Comparison of ENCODE assay signal across 8 cellular contexts in genomic region chr2:169820101-169820500, GRCh38. TPM values are rescaled to one million over a fixed set of nuclear protein-coding genes. Genes with fewer than 3 reads are reported as not detected.
DNase-seq lines count a peak whose midpoint lies in the region; ATAC-seq, FAIRE-seq and TF ChIP-seq lines count a peak whose summit lies in the region.
"Not testable (repeated sequence)": the region's sequence is repeated elsewhere in the genome, so short reads cannot be mapped to it uniquely, and the experiment has no call there.

No MANE protein-coding gene starts in this region.

- peak overlapping the region; percentile 64 for H3K27ac Mint-ChIP-seq in activated CD4-positive, alpha-beta memory T cell treated with anti-CD3 and anti-CD28 coated beads for 36 hours
- not testable (repeated sequence) for H3K27ac Mint-ChIP-seq in stimulated activated naive CD8-positive, alpha-beta T cell treated with anti-CD3 and anti-CD28 coated beads, Interleukin-15, amount 100 ng/mL, for 72 hours

- H3K27me3 Mint-ChIP-seq in activated CD4-positive, alpha-beta memory T cell treated with anti-CD3 and anti-CD28 coated beads for 36 hours; stimulated activated naive CD8-positive, alpha-beta T cell treated with anti-CD3 and anti-CD28 coated beads, Interleukin-15, amount 100 ng/mL, for 72 hours: not testable (repeated sequence)

- DNase-seq in Daoy (ENCODE audit: low read depth) (peak; percentile 63), HT1080 (ENCODE audit: low read depth) (peak; percentile 76), RCC 7860 (ENCODE audit: low spot score) (peak; percentile 46), amniotic epithelial cell (ENCODE audit: low read depth) (peak; percentile 63), epithelial cell of esophagus (ENCODE audit: low read depth) (peak; percentile 67), kidney tubule cell (ENCODE audit: low spot score) (peak; percentile 71)
- peak; percentile 19 for DNase-seq in activated CD4-positive, alpha-beta memory T cell treated with anti-CD3 and anti-CD28 coated beads for 36 hours
- DNase-seq in stimulated activated naive CD8-positive, alpha-beta T cell treated with anti-CD3 and anti-CD28 coated beads, Interleukin-15, amount 100 ng/mL, for 72 hours = peak in 1 of 2 donors; percentile 44

- not testable (repeated sequence) for H3K4me3 Mint-ChIP-seq in activated CD4-positive, alpha-beta memory T cell treated with anti-CD3 and anti-CD28 coated beads for 36 hours
- peak overlapping the region; percentile 5 to 43 for H3K4me3 Mint-ChIP-seq in stimulated activated naive CD8-positive, alpha-beta T cell treated with anti-CD3 and anti-CD28 coated beads, Interleukin-15, amount 100 ng/mL, for 72 hours

- H3K4me3 ChIP-seq in epithelial cell of esophagus (ENCODE audit: low read length) = not testable (repeated sequence)

- H3K36me3 Mint-ChIP-seq in activated CD4-positive, alpha-beta memory T cell treated with anti-CD3 and anti-CD28 coated beads for 36 hours = peaks cover 57% of the 10 kb centered on the region

- H3K4me1 Mint-ChIP-seq in activated CD4-positive, alpha-beta memory T cell treated with anti-CD3 and anti-CD28 coated beads for 36 hours (ENCODE audit: low read depth) = peaks cover 54% of the 10 kb centered on the region
- peaks cover 61% of the 10 kb centered on the region for H3K4me1 Mint-ChIP-seq in stimulated activated naive CD8-positive, alpha-beta T cell treated with anti-CD3 and anti-CD28 coated beads, Interleukin-15, amount 100 ng/mL, for 72 hours

- POLR2A ChIA-PET in activated CD4-positive, alpha-beta memory T cell treated with anti-CD3 and anti-CD28 coated beads for 36 hours (lab: Charles Lee) = interaction anchor here (0.6 kb wide), 1 partner anchor 18 kb away, joined by 3 read pairs; no protein-coding TSS in a partner anchor

- intact Hi-C loops in activated CD4-positive, alpha-beta memory T cell treated with anti-CD3 and anti-CD28 coated beads for 36 hours (cut with micrococcal nuclease) = loop anchor here (10.0 kb wide), 1 partner anchor 455 kb away; the partner anchor contains the start of gene LRP2

- H3K9me3 Mint-ChIP-seq in activated CD4-positive, alpha-beta memory T cell treated with anti-CD3 and anti-CD28 coated beads for 36 hours = peaks cover 13% of the 10 kb centered on the region
- not testable (repeated sequence) for H3K9me3 Mint-ChIP-seq in stimulated activated naive CD8-positive, alpha-beta T cell treated with anti-CD3 and anti-CD28 coated beads, Interleukin-15, amount 100 ng/mL, for 72 hours

- FAIRE-seq in RCC 7860 (lab: Jason Lieb, UNC) = peak; percentile 54

- peak; percentile 58 for ATAC-seq in stimulated activated naive CD8-positive, alpha-beta T cell treated with anti-CD3 and anti-CD28 coated beads, Interleukin-15, amount 100 ng/mL, for 72 hours

- CTCF ChIA-PET in activated CD4-positive, alpha-beta memory T cell treated with anti-CD3 and anti-CD28 coated beads for 36 hours (lab: Charles Lee) = not testable (repeated sequence)

- TF ChIP-seq CTCF in epithelial cell of esophagus (IDR thresholded peaks at IDR 0.05; ENCODE audit: insufficient read depth, low read depth, low read length, missing control alignments) = not testable (repeated sequence)

RNA-seq across cellular contexts. Expression of gene METTL5, which starts 4.6 kb away (rescaled TPM):
- total RNA-seq in Daoy (2014; rRNA removed; shearing (Covaris generic)) = 107 and 163 TPM in 2 replicates
- total RNA-seq in HT1080 (2014; rRNA removed; shearing (Covaris generic)) = 91.0 and 110 TPM in 2 replicates
- 170 and 177 TPM in 2 replicates for polyA plus RNA-seq in HT1080 (2015; cell fraction: cytosol; rRNA removed)
- polyA plus RNA-seq in HT1080 (2015; cell fraction: nucleus; rRNA removed) = 59.3 and 63.0 TPM in 2 replicates
- total RNA-seq in activated CD4-positive, alpha-beta memory T cell treated with anti-CD3 and anti-CD28 coated beads for 36 hours = 100 to 1,000 TPM; 109 to 110 TPM

RNA-seq across cellular contexts. Expression of gene UBR3, which starts 7.2 kb away (rescaled TPM):
- 16.3 and 19.7 TPM in 2 replicates for total RNA-seq in Daoy (2014; rRNA removed; shearing (Covaris generic))
- total RNA-seq in HT1080 (2014; rRNA removed; shearing (Covaris generic)) = 11.3 and 14.0 TPM in 2 replicates
- polyA plus RNA-seq in HT1080 (2015; cell fraction: cytosol; rRNA removed) = 10.0 and 12.4 TPM in 2 replicates
- polyA plus RNA-seq in HT1080 (2015; cell fraction: nucleus; rRNA removed) = 31.3 and 33.6 TPM in 2 replicates
- 10 to 100 TPM; 16.2 to 18.1 TPM for total RNA-seq in activated CD4-positive, alpha-beta memory T cell treated with anti-CD3 and anti-CD28 coated beads for 36 hours

RNA-seq across cellular contexts. Expression of gene SSB, which starts 21.4 kb away (rescaled TPM):
- total RNA-seq in Daoy (2014; rRNA removed; shearing (Covaris generic)) = 172 and 179 TPM in 2 replicates
- 144 and 174 TPM in 2 replicates for total RNA-seq in HT1080 (2014; rRNA removed; shearing (Covaris generic))
- polyA plus RNA-seq in HT1080 (2015; cell fraction: cytosol; rRNA removed) = 165 and 204 TPM in 2 replicates
- polyA plus RNA-seq in HT1080 (2015; cell fraction: nucleus; rRNA removed) = 232 and 264 TPM in 2 replicates
- 100 to 1,000 TPM; 112 to 120 TPM for total RNA-seq in activated CD4-positive, alpha-beta memory T cell treated with anti-CD3 and anti-CD28 coated beads for 36 hours
